Comparison of ENCODE assay signal across 1 cellular context in genomic region chr7:131552053-131552452, GRCh38.
TF ChIP-seq lines count a peak whose summit lies in the region.

No MANE protein-coding gene starts in this region.

TF ChIP-seq in SK-N-SH, 30 proteins besides CTCF, POLR2A, EP300 and RAD21 (continued from another document):
- no peak for TF ChIP-seq REST (IDR thresholded peaks at IDR 0.05; ENCODE audit: low read depth, low read length)
- no peak for TF ChIP-seq CHD2 (IDR thresholded peaks at IDR 0.05; ENCODE audit: low read length, partially characterized antibody)
- TF ChIP-seq TAF1 (IDR thresholded peaks at IDR 0.05; ENCODE audit: borderline replicate concordance, low read depth, low read length): no peak
- TF ChIP-seq YY1 (IDR thresholded peaks at IDR 0.05; ENCODE audit: low read depth): no peak
- no peak for TF ChIP-seq EZH2phosphoT487 (IDR thresholded peaks at IDR 0.05; ENCODE audit: borderline replicate concordance, low read depth)
- no peak for TF ChIP-seq NFIC (IDR thresholded peaks at IDR 0.05; ENCODE audit: borderline replicate concordance)
- TF ChIP-seq RXRA (IDR thresholded peaks at IDR 0.05; ENCODE audit: borderline replicate concordance, low read depth): no peak
- TF ChIP-seq MXI1 (IDR thresholded peaks at IDR 0.05; ENCODE audit: low read depth, low read length): no peak
- TF ChIP-seq, protein P1, sequence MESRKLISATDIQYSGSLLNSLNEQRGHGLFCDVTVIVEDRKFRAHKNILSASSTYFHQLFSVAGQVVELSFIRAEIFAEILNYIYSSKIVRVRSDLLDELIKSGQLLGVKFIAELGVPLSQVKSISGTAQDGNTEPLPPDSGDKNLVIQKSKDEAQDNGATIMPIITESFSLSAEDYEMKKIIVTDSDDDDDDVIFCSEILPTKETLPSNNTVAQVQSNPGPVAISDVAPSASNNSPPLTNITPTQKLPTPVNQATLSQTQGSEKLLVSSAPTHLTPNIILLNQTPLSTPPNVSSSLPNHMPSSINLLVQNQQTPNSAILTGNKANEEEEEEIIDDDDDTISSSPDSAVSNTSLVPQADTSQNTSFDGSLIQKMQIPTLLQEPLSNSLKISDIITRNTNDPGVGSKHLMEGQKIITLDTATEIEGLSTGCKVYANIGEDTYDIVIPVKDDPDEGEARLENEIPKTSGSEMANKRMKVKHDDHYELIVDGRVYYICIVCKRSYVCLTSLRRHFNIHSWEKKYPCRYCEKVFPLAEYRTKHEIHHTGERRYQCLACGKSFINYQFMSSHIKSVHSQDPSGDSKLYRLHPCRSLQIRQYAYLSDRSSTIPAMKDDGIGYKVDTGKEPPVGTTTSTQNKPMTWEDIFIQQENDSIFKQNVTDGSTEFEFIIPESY (IDR thresholded peaks at IDR 0.05; ENCODE audit: borderline replicate concordance, low read depth): no peak
- TF ChIP-seq NRF1 (IDR thresholded peaks at IDR 0.05; ENCODE audit: low read depth, low read length): no peak
- no peak for TF ChIP-seq RFX5 (IDR thresholded peaks at IDR 0.05; ENCODE audit: low read length)
- no peak for TF ChIP-seq MEF2A (IDR thresholded peaks at IDR 0.05; ENCODE audit: borderline replicate concordance, low read depth)
TF ChIP-seq in SK-N-SH: peak in this region for 0.
